11 cellular contexts compared by ENCODE assay signal in genomic region chr4:96035727-96036126, GRCh38.
DNase-seq lines count a peak whose midpoint lies in the region; ATAC-seq and TF ChIP-seq lines count a peak whose summit lies in the region.
"Had no signal": no experiment of that assay in that cellular context is flagged by ENCODE, and none has a peak within 500 bp of the region (broad histone marks: within the 10 kb centered on the region; RNA-seq: fewer than 3 reads in every experiment).

No MANE protein-coding gene starts in this region.

- H3K27ac ChIP-seq in A673 (ENCODE audit: low read depth, low read length, poor library complexity, severe bottlenecking) (no peak overlapping the region), RWPE2 (ENCODE audit: poor library complexity, severe bottlenecking) (no peak overlapping the region), tibial artery (no peak overlapping the region)

- H3K4me3 Mint-ChIP-seq in glutamatergic neuron (ENCODE audit: unreplicated experiment) = no peak overlapping the region
- H3K4me3 Mint-ChIP-seq: dendritic cell treated with granulocyte-macrophage colony-stimulating factor and Interleukin-4, amounts not matched to agents 40 ng/mL and 50 ng/mL, for 4 days had no signal

- H3K36me3 ChIP-seq in A673 (ENCODE audit: insufficient read depth, low read length, poor library complexity, severe bottlenecking) (no peaks in the 10 kb centered on the region), RWPE2 (ENCODE audit: low read depth) (no peaks in the 10 kb centered on the region), tibial artery (no peaks in the 10 kb centered on the region)

- no peaks in the 10 kb centered on the region for H3K9me3 ChIP-seq in A673 (ENCODE audit: low read depth, low read length, poor library complexity, severe bottlenecking)
- H3K9me3 ChIP-seq in RWPE2 (ENCODE audit: severe bottlenecking) = no peaks in the 10 kb centered on the region
- no peaks in the 10 kb centered on the region for H3K9me3 ChIP-seq in tibial artery

- CTCF ChIA-PET in A673 (lab: Charles Lee) = no interaction called here

- H3K9me3 Mint-ChIP-seq in glutamatergic neuron (ENCODE audit: unreplicated experiment) = no peaks in the 10 kb centered on the region
- H3K9me3 Mint-ChIP-seq: dendritic cell treated with granulocyte-macrophage colony-stimulating factor and Interleukin-4, amounts not matched to agents 40 ng/mL and 50 ng/mL, for 4 days had no signal

- no peaks in the 10 kb centered on the region for H3K4me1 Mint-ChIP-seq in glutamatergic neuron (ENCODE audit: low read depth, unreplicated experiment)

- peak; percentile 39 for DNase-seq in A673 (ENCODE audit: low spot score)
- no peak for DNase-seq in RWPE2 (ENCODE audit: low spot score)
- no peak for DNase-seq in glutamatergic neuron
- no peak for DNase-seq in GOT3 (lab: John Stamatoyannopoulos, UW)
- no peak for DNase-seq in tibial artery
- no peak for DNase-seq in activated naive CD4-positive, alpha-beta T cell treated with anti-CD3 and anti-CD28 coated beads, Interleukin-2, amount 50 U/mL, for 16 hours
- DNase-seq: activated CD4-positive, CD25-positive, alpha-beta regulatory T cell treated with anti-CD3 and anti-CD28 coated beads, Interleukin-2, amount 50 U/mL, for 72 hours; NCI-H1048 had no signal

- ATAC-seq in GM21390 (IDR thresholded peaks at IDR 0.05; ENCODE audit: unreplicated experiment) = peak; percentile 61
- ATAC-seq in RWPE2 (ENCODE audit: low read depth) = no peak
- no peak for ATAC-seq in GM19395 (IDR thresholded peaks at IDR 0.05; ENCODE audit: unreplicated experiment)

- BruUV-seq in A673 (replicated peaks; lab: Mats Ljungman, UMichigan) = no TSS peak

- no peaks in the 10 kb centered on the region for H3K27me3 Mint-ChIP-seq in glutamatergic neuron (ENCODE audit: unreplicated experiment)
- H3K27me3 Mint-ChIP-seq: dendritic cell treated with granulocyte-macrophage colony-stimulating factor and Interleukin-4, amounts not matched to agents 40 ng/mL and 50 ng/mL, for 4 days had no signal

- H3K27ac Mint-ChIP-seq in glutamatergic neuron (ENCODE audit: unreplicated experiment) = no peak overlapping the region
- H3K27ac Mint-ChIP-seq: dendritic cell treated with granulocyte-macrophage colony-stimulating factor and Interleukin-4, amounts not matched to agents 40 ng/mL and 50 ng/mL, for 4 days had no signal

- H3K4me3 ChIP-seq in A673 (ENCODE audit: low read depth, low read length, poor library complexity, severe bottlenecking) (no peak overlapping the region), RWPE2 (ENCODE audit: severe bottlenecking) (no peak overlapping the region), tibial artery (no peak overlapping the region)

- H3K36me3 Mint-ChIP-seq in glutamatergic neuron (ENCODE audit: unreplicated experiment) = no peaks in the 10 kb centered on the region

- intact Hi-C loops in A673 (cut with micrococcal nuclease; ENCODE audit: unreplicated experiment) (no loop called here), tibial artery (cut with DNase I; ENCODE audit: low total_unique reads) (no loop called here)

- H3K27me3 ChIP-seq in A673 (replicated peaks; ENCODE audit: insufficient read depth, low read depth, low read length, poor library complexity) (no peaks in the 10 kb centered on the region), RWPE2 (ENCODE audit: insufficient read depth, poor library complexity, severe bottlenecking) (no peaks in the 10 kb centered on the region), tibial artery (no peaks in the 10 kb centered on the region)

- TF ChIP-seq CTCF in A673 (conservative IDR thresholded peaks at IDR 0.05; ENCODE audit: low read depth, low read length) (peak; percentile 57), RWPE2 (IDR thresholded peaks at IDR 0.05; ENCODE audit: poor library complexity, severe bottlenecking) (peak; percentile 33), glutamatergic neuron (IDR thresholded peaks at IDR 0.05; ENCODE audit: partially characterized antibody, unreplicated experiment) (peak; percentile 69), tibial artery (IDR thresholded peaks at IDR 0.05) (no peak)

- POLR2A ChIA-PET in A673 (lab: Charles Lee; ENCODE audit: low non-redundant PET) = no interaction called here

- no peaks in the 10 kb centered on the region for H3K4me1 ChIP-seq in A673 (ENCODE audit: insufficient read depth, low read length, poor library complexity, severe bottlenecking)
- no peaks in the 10 kb centered on the region for H3K4me1 ChIP-seq in RWPE2 (ENCODE audit: insufficient read depth, poor library complexity, severe bottlenecking)
- no peaks in the 10 kb centered on the region for H3K4me1 ChIP-seq in tibial artery

Comparison
In these comparisons a context has a peak if more than half of its experiments do, and no peak if none do; other contexts are left out.
1. CTCF ChIP-seq: peak in A673 (single experiment), RWPE2 (single experiment) and glutamatergic neuron (single experiment); none in tibial artery (0 of 2).